Comparison of ENCODE assay signal across 9 cellular contexts in genomic region chr22:50481440-50482106, GRCh38. TPM values are rescaled to one million over a fixed set of nuclear protein-coding genes. Genes with fewer than 3 reads are reported as not detected.
DNase-seq lines count a peak whose midpoint lies in the region; ATAC-seq, FAIRE-seq and TF ChIP-seq lines count a peak whose summit lies in the region.
"Had no signal": no experiment of that assay in that cellular context is flagged by ENCODE, and none has a peak within 500 bp of the region (broad histone marks: within the 10 kb centered on the region; RNA-seq: fewer than 3 reads in every experiment).

TSS of gene ADM2 (plus strand) at chr22:50481543. CDS start at chr22:50481848, 305 bp downstream.

- peaks cover 5 to 13% (median 10%) of the 10 kb centered on the region in 3 donors for H3K4me1 Mint-ChIP-seq in T-cell

- TF ChIP-seq POLR2A in K562 (conservative IDR thresholded peaks at IDR 0.05), result no peak

- intact Hi-C loops in K562 (cut with micrococcal nuclease), result no loop called here

- CTCF ChIA-PET in T-cell (lab: Charles Lee) (interaction anchor here in 1 of 2 donors (0.7 kb wide), 1 partner anchor 67 kb away, joined by 7 read pairs; no protein-coding TSS in a partner anchor), K562 (lab: Yijun Ruan, JAX; ENCODE audit: low intra/inter-chr PET ratio) (no interaction called here)

- no peak for TF ChIP-seq CTCF in K562 (IDR thresholded peaks at IDR 0.05 in 2 of 3, conservative IDR thresholded peaks at IDR 0.05 in 1 of 3; ENCODE audit: insufficient read depth in 2 of 3, low read depth in 1 of 3, low read length in 3 of 3)
- no peak for TF ChIP-seq CTCF in kidney epithelial cell (IDR thresholded peaks at IDR 0.05; ENCODE audit: insufficient read depth, low read length, poor library complexity, severe bottlenecking)

- peak within 1 kb of the TSS; percentile 73 to 75 (median 74) for H3K4me3 Mint-ChIP-seq in T-cell

- POLR2A ChIA-PET in T-cell (lab: Charles Lee), result no interaction called here
- POLR2A ChIA-PET in K562 (lab: Yijun Ruan, JAX), result interaction anchor here (0.7 kb wide), 1 partner anchor 83 kb away, joined by 3 read pairs; no protein-coding TSS in a partner anchor

- no TSS peak for BruUV-seq in K562 (replicated peaks; lab: Mats Ljungman, UMichigan)

- no peak within 1 kb of the TSS for H3K27ac ChIP-seq in K562 (ENCODE audit: extremely low read depth, low read depth, low read length)

- H3K27me3 Mint-ChIP-seq in T-cell, result peaks cover 0 to 5% of the 10 kb centered on the region in 2 donors

- no peaks in the 10 kb centered on the region for H4K20me1 ChIP-seq in K562 (replicated peaks; ENCODE audit: control insufficient read depth, insufficient read depth, low read length)

- H3K27ac Mint-ChIP-seq in T-cell, result peak within 1 kb of the TSS in 1 of 2 donors; percentile 22

- ATAC-seq in T-cell (replicated peaks in 1 of 4) (peak; percentile 82 to 95 (median 86)), K562 (peak; percentile 81), GM21515 (IDR thresholded peaks at IDR 0.05; ENCODE audit: unreplicated experiment) (no peak)

- no peak for FAIRE-seq in K562 (lab: Jason Lieb, UNC)

- no peak for TF ChIP-seq RAD21 in K562 (CRISPR knock-in tag; conservative IDR thresholded peaks at IDR 0.05 in 1 of 2, IDR thresholded peaks at IDR 0.05 in 1 of 2)

- peak within 1 kb of the TSS; percentile 70 to 80; a peak in 3 of 4 replicates for H3K9ac ChIP-seq in K562 (ENCODE audit: insufficient read depth in 1 of 2, low read depth in 2 of 2, low read length in 2 of 2)

- H3K27me3 ChIP-seq in K562 (ENCODE audit: control insufficient read depth in 2 of 2, insufficient read depth in 2 of 2, low read length in 2 of 2) (no peaks in the 10 kb centered on the region), kidney epithelial cell (ENCODE audit: control insufficient read depth, insufficient read depth, low read length) (peaks cover 20% of the 10 kb centered on the region)

- H3K36me3 Mint-ChIP-seq in T-cell, result no peaks in the 10 kb centered on the region

- no peaks in the 10 kb centered on the region for H3K9me3 Mint-ChIP-seq in T-cell

- peaks cover 4 to 60% of the 10 kb centered on the region in 2 experiments; a peak in 3 of 5 replicates for H3K4me1 ChIP-seq in K562 (replicated peaks in 1 of 2; ENCODE audit: control insufficient read depth in 2 of 2, insufficient read depth in 2 of 2, low read length in 2 of 2)

- in situ Hi-C loops in K562 (cut with MboI), result no loop called here

- no peaks in the 10 kb centered on the region for H3K9me1 ChIP-seq in K562 (ENCODE audit: control insufficient read depth, insufficient read depth, low read length)

- WGBS in K562 (ENCODE audit: insufficient coverage, low coverage, missing lambda C conversion rate), result 10% methylated on average over 4 of the region's 70 CpGs

- H3K9me3 ChIP-seq in K562 (replicated peaks; ENCODE audit: control insufficient read depth, insufficient read depth, low read depth, low read length), result no peaks in the 10 kb centered on the region

- H2AFZ ChIP-seq in K562 (ENCODE audit: low read depth, low read length), result peak within 1 kb of the TSS; percentile 55; the same call in 1 of the 2 replicates

- no peak for TF ChIP-seq EP300 in K562 (IDR thresholded peaks at IDR 0.05; ENCODE audit: low read length)

- H3K79me2 ChIP-seq in K562 (ENCODE audit: control insufficient read depth, insufficient read depth, low read length), result no peaks in the 10 kb centered on the region

- no peaks in the 10 kb centered on the region for H3K36me3 ChIP-seq in K562 (ENCODE audit: control insufficient read depth, insufficient read depth, low read length)
- H3K36me3 ChIP-seq in kidney epithelial cell (ENCODE audit: control insufficient read depth, insufficient read depth, low read length), result no peaks in the 10 kb centered on the region

- peak within 1 kb of the TSS; percentile 74 for H3K4me2 ChIP-seq in K562 (ENCODE audit: insufficient read depth, low read length)

- peak; percentile 65 for DNase-seq in ELF-1 (ENCODE audit: low read depth, low spot score)
- peak in 30 of 34 experiments; percentile 28 to 73 (median 52) for DNase-seq in T-cell
- peak; percentile 46 to 77 (median 72) for DNase-seq in K562 (ENCODE audit: extremely low read depth in 1 of 4, low spot score in 3 of 4)
- DNase-seq in kidney epithelial cell (ENCODE audit: low read depth), result no peak
- peak; percentile 38 to 50 for DNase-seq in stimulated activated CD8-positive, alpha-beta memory T cell treated with anti-CD3 and anti-CD28 coated beads, Interleukin-15, amount 100 ng/mL, for 48 hours (ENCODE audit: low read depth in 2 of 2)
- no peak for DNase-seq in NCI-H1048 (lab: John Stamatoyannopoulos, UW)
- no peak for DNase-seq in kidney tubule cell (ENCODE audit: low spot score)

- H3K4me3 ChIP-seq in K562 (peak within 1 kb of the TSS; percentile 55), kidney epithelial cell (ENCODE audit: low read depth, low read length) (peak within 1 kb of the TSS; percentile 39)

TF ChIP-seq in K562, 482 proteins besides CTCF, POLR2A, EP300 and RAD21 (continues in another document):
- TF ChIP-seq CBFA2T3 (IDR thresholded peaks at IDR 0.05) (no peak), ERF (CRISPR knock-in tag; IDR thresholded peaks at IDR 0.05) (no peak), ATF3 (IDR thresholded peaks at IDR 0.05) (peak; percentile 79), ATF3 (CRISPR knock-in tag; conservative IDR thresholded peaks at IDR 0.05) (no peak), NELFE (IDR thresholded peaks at IDR 0.05; ENCODE audit: insufficient read depth, insufficient read length) (no peak), NFIC (IDR thresholded peaks at IDR 0.05) (no peak), SAP30 (IDR thresholded peaks at IDR 0.05; ENCODE audit: borderline replicate concordance, insufficient read depth, low read depth, low read length, poor library complexity, severe bottlenecking) (no peak), CREB3L1 (IDR thresholded peaks at IDR 0.05; ENCODE audit: borderline replicate concordance, low read depth) (no peak), CHD4 (IDR thresholded peaks at IDR 0.05; ENCODE audit: insufficient read depth, insufficient replicate concordance, low read depth, low read length, poor library complexity, severe bottlenecking) (no peak), EP400 (IDR thresholded peaks at IDR 0.05) (peak; percentile 64)
- TF ChIP-seq, protein P1, sequence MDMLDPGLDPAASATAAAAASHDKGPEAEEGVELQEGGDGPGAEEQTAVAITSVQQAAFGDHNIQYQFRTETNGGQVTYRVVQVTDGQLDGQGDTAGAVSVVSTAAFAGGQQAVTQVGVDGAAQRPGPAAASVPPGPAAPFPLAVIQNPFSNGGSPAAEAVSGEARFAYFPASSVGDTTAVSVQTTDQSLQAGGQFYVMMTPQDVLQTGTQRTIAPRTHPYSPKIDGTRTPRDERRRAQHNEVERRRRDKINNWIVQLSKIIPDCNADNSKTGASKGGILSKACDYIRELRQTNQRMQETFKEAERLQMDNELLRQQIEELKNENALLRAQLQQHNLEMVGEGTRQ (CRISPR knock-in tag; IDR thresholded peaks at IDR 0.05), result no peak

RNA-seq across cellular contexts. Expression of gene ADM2, which starts in this region (rescaled TPM):
- total RNA-seq in T-cell (10 to 100 TPM in 3 of 5 donors, 1 to 10 TPM in 2; 1.5 to 11.3 (median 10.7) TPM), K562 (2014; rRNA removed) (1.5 and 1.8 TPM in 2 replicates), K562 (2014; rRNA removed; fragmentation: Illumina TruSeq; extraction: Trizol) (0.33 and 0.41 TPM in 2 replicates), K562 (2015; rRNA removed; fragmentation: Illumina TruSeq; extraction: Trizol) (0.08 and 0.11 TPM in 2 replicates), K562 (2021) (3.4 and 5.1 TPM in 2 replicates), kidney epithelial cell (27.3 and 29.0 TPM in 2 replicates)
- 2.7 and 6.7 TPM in 2 replicates for total RNA-seq in K562 (2011; cell fraction: chromatin; rRNA removed; ENCODE audit: low replicate concordance)
- total RNA-seq in K562 (2011; cell fraction: nucleolus; rRNA removed), result 7.2 and 7.8 TPM in 2 replicates
- 3.7 and 4.7 TPM in 2 replicates for total RNA-seq in K562 (2011; cell fraction: nucleoplasm; rRNA removed)
- polyA plus RNA-seq in K562 (2011; rRNA removed) (0.38 and 1.1 TPM in 2 replicates), K562 (2014; fragmentation: Illumina TruSeq; extraction: Trizol) (1.7 and 2.9 TPM in 2 replicates), K562 (2014; fragmentation: Nextera tagmentation; extraction: Ambion mirVana) (under 1 TPM; 0.22 to 0.31 TPM), K562 (2014; rRNA removed) (1.3 and 2.2 TPM in 2 replicates)
- 0.69 and 0.74 TPM in 2 replicates for polyA plus RNA-seq in K562 (2011; cell fraction: cytosol; rRNA removed)
- 1.0 and 1.2 TPM in 2 replicates for polyA plus RNA-seq in K562 (2011; cell fraction: nucleus; rRNA removed)
- 1.1 and 19.5 TPM in 2 replicates for polyA plus RNA-seq in K562 (2012)
- 0.39 and 0.60 TPM in 2 replicates for polyA minus RNA-seq in K562 (2011; rRNA and poly(A)+ RNA removed)
- polyA minus RNA-seq in K562 (2011; cell fraction: cytosol; rRNA and poly(A)+ RNA removed), result 0.48 and 1.1 TPM in 2 replicates
- 1.5 and 2.6 TPM in 2 replicates for polyA minus RNA-seq in K562 (2011; cell fraction: nucleus; rRNA and poly(A)+ RNA removed)
- total RNA-seq: subcutaneous adipose tissue had no signal

Comparison
In these comparisons a context has a peak if more than half of its experiments do, and no peak if none do; other contexts are left out.
1. DNase-seq: peak in ELF-1 (single experiment), T-cell (30 of 34), K562 (4 of 4) and stimulated activated CD8-positive, alpha-beta memory T cell treated with anti-CD3 and anti-CD28 coated beads, Interleukin-15, amount 100 ng/mL, for 48 hours (2 of 2); none in kidney epithelial cell (single experiment), NCI-H1048 (single experiment) and kidney tubule cell (single experiment).